In the genomic region with DNA sequence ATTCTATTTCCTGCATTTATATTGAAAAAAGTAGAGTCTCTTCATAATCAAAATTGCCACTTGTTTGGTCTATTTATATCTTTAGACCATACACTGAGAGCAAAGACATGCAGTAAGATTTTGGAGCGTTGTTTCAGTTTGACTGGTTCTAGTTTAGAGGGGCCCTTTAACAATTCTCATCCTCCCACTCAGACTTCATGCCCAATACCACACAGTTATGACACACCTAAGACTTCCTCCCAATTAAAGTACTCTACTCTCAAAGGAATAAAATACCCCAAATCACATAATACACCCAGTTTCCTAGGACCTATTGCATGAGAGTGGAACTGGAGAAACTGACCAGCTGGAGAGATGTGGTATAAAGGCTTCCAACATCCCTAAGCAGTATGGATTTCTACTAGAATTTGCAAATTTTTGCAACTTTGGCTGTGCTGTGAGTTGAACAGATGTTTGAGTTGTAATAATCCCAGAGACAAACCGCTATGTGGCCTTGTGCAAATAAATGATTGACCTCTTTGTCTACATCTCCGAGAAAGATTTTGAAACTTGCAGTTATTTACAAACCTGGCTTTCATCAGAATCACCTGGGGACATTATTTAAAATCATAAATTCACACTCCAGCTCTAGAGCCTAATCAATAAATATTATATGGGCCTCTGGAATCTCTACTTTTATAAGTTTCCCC, we compare ENCODE assay signal across 22 cellular contexts.
"Had no signal": no experiment of that assay in that cellular context is flagged by ENCODE, and none has a peak within 500 bp of the region (broad histone marks: within the 10 kb centered on the region; RNA-seq: fewer than 3 reads in every experiment).

No MANE protein-coding gene starts in this region.

- H3K4me1 ChIP-seq: SJSA1 had no signal

- H3K4me3 Mint-ChIP-seq: IgD-negative memory B cell had no signal

- H3K27me3 ChIP-seq: SJSA1 had no signal

- H3K36me3 ChIP-seq: SJSA1 had no signal

- H3K27ac ChIP-seq: KMS-11, SJSA1, SK-N-MC had no signal

- H3K4me1 Mint-ChIP-seq: IgD-negative memory B cell had no signal

- H3K4me2 ChIP-seq: KMS-11 had no signal

- H3K9me3 ChIP-seq: SJSA1 had no signal

- ATAC-seq: K562 had no signal

- H3K4me3 ChIP-seq: K562, SJSA1, SK-N-MC had no signal

- H3K27ac Mint-ChIP-seq: IgD-negative memory B cell had no signal

- H3K27me3 Mint-ChIP-seq: IgD-negative memory B cell had no signal

- FAIRE-seq: K562, RCC 7860 had no signal

- H3K36me3 Mint-ChIP-seq: IgD-negative memory B cell had no signal

- DNase-seq: Kasumi-1, MM.1S, NCI-H1092 treated with DMSO at 0.1 percent for 48 hours, NCI-H1417, NCI-H1436 treated with DMSO at 0.1 percent for 48 hours, NCI-H1694 treated with DMSO at 0.1 percent for 48 hours, NCI-H1930, NCI-H2081, NCI-H2107, NCI-H2227 treated with DMSO at 0.1 percent for 48 hours, NCI-H524, NCI-H526 treated with DMSO at 0.1 percent for 48 hours, NCI-H774, Right ventricle myocardium superior, RPMI8226, SIG-M5 had no signal

- H3K9ac ChIP-seq: KMS-11 had no signal
